In genomic region chr12:122106891-122107660, GRCh38 we compare ENCODE assay signal across 10 cellular contexts. TPM values are rescaled to one million over a fixed set of nuclear protein-coding genes. Genes with fewer than 3 reads are reported as not detected.
DNase-seq lines count a peak whose midpoint lies in the region; ATAC-seq and TF ChIP-seq lines count a peak whose summit lies in the region.
"Had no signal": no experiment of that assay in that cellular context is flagged by ENCODE, and none has a peak within 500 bp of the region (broad histone marks: within the 10 kb centered on the region; RNA-seq: fewer than 3 reads in every experiment).

No MANE protein-coding gene starts in this region.

- POLR2A ChIA-PET in activated CD4-positive, alpha-beta memory T cell treated with anti-CD3 and anti-CD28 coated beads for 36 hours (lab: Charles Lee): interaction anchor here (0.9 to 1.6 kb wide), 3 partner anchors 18 to 29 kb away, joined by 3 to 8 read pairs (median 4); partner anchors contain the start of gene MLXIP

- H3K27me3 Mint-ChIP-seq in activated CD4-positive, alpha-beta memory T cell treated with anti-CD3 and anti-CD28 coated beads for 36 hours: no peaks in the 10 kb centered on the region

- H3K4me1 Mint-ChIP-seq in stimulated activated effector memory CD8-positive, alpha-beta T cell treated with anti-CD3 and anti-CD28 coated beads, Interleukin-12 subunit alpha, Interleukin-12 subunit beta, amount 100 ng/mL, for 72 hours: peaks cover 59% of the 10 kb centered on the region
- peaks cover 62% of the 10 kb centered on the region for H3K4me1 Mint-ChIP-seq in activated CD4-positive, alpha-beta memory T cell treated with anti-CD3 and anti-CD28 coated beads for 36 hours (ENCODE audit: low read depth)

- no peaks in the 10 kb centered on the region for H3K36me3 Mint-ChIP-seq in stimulated activated effector memory CD8-positive, alpha-beta T cell treated with anti-CD3 and anti-CD28 coated beads, Interleukin-12 subunit alpha, Interleukin-12 subunit beta, amount 100 ng/mL, for 72 hours
- peaks cover 6% of the 10 kb centered on the region for H3K36me3 Mint-ChIP-seq in activated CD4-positive, alpha-beta memory T cell treated with anti-CD3 and anti-CD28 coated beads for 36 hours

- H3K9me3 Mint-ChIP-seq in stimulated activated effector memory CD8-positive, alpha-beta T cell treated with anti-CD3 and anti-CD28 coated beads, Interleukin-12 subunit alpha, Interleukin-12 subunit beta, amount 100 ng/mL, for 72 hours: no peaks in the 10 kb centered on the region
- no peaks in the 10 kb centered on the region for H3K9me3 Mint-ChIP-seq in activated CD4-positive, alpha-beta memory T cell treated with anti-CD3 and anti-CD28 coated beads for 36 hours

- no peak for TF ChIP-seq CTCF in foreskin fibroblast (IDR thresholded peaks at IDR 0.05; ENCODE audit: low read depth, low read length)

- no peak for ATAC-seq in stimulated activated effector memory CD8-positive, alpha-beta T cell treated with anti-CD3 and anti-CD28 coated beads, Interleukin-12 subunit alpha, Interleukin-12 subunit beta, amount 100 ng/mL, for 72 hours
- ATAC-seq in HG02973 (IDR thresholded peaks at IDR 0.05; ENCODE audit: unreplicated experiment): no peak

- CTCF ChIA-PET in activated CD4-positive, alpha-beta memory T cell treated with anti-CD3 and anti-CD28 coated beads for 36 hours (lab: Charles Lee): interaction anchor here (1.1 to 2.8 kb wide), 4 partner anchors 17 to 53 kb away, joined by 4 to 15 read pairs (median 5); no protein-coding TSS in a partner anchor

- in situ Hi-C loops in SK-MEL-5 (cut with HindIII; ENCODE audit: low pct_unique_long_range_greater_than_20kb, low sequenced_read_pairs): no loop called here

- DNase-seq in NCI-H146 (lab: John Stamatoyannopoulos, UW) (peak; percentile 22), NCI-H146 treated with DMSO at 0.1 percent for 48 hours (lab: John Stamatoyannopoulos, UW; ENCODE audit: unreplicated experiment) (no peak), SK-MEL-5 (ENCODE audit: low read depth, low spot score) (peak; percentile 77), foreskin fibroblast (peak; percentile 45 to 69)
- DNase-seq in stimulated activated effector memory CD8-positive, alpha-beta T cell treated with anti-CD3 and anti-CD28 coated beads, Interleukin-12 subunit alpha, Interleukin-12 subunit beta, amount 100 ng/mL, for 72 hours (ENCODE audit: low spot score in 2 of 2): no peak
- no peak for DNase-seq in activated CD4-positive, alpha-beta memory T cell treated with anti-CD3 and anti-CD28 coated beads for 36 hours
- no peak for DNase-seq in stimulated activated CD4-positive, alpha-beta T cell treated with anti-CD3 and anti-CD28 coated beads, Interleukin-4, amount 100 ng/mL, for 4 hours
- DNase-seq: activated CD4-positive, alpha-beta T cell treated with anti-CD3 and anti-CD28 coated beads, Interleukin-2, amount 50 U/mL, for 4 hours; KBM-7 had no signal

- intact Hi-C loops in activated CD4-positive, alpha-beta memory T cell treated with anti-CD3 and anti-CD28 coated beads for 36 hours (cut with micrococcal nuclease): no loop called here

- H3K4me3 Mint-ChIP-seq in stimulated activated effector memory CD8-positive, alpha-beta T cell treated with anti-CD3 and anti-CD28 coated beads, Interleukin-12 subunit alpha, Interleukin-12 subunit beta, amount 100 ng/mL, for 72 hours: peak overlapping the region; percentile 56
- no peak overlapping the region for H3K4me3 Mint-ChIP-seq in activated CD4-positive, alpha-beta memory T cell treated with anti-CD3 and anti-CD28 coated beads for 36 hours

- no peak overlapping the region for H3K4me3 ChIP-seq in foreskin fibroblast (ENCODE audit: low read depth in 1 of 2, low read length in 2 of 2)

- peak overlapping the region; percentile 27 for H3K27ac Mint-ChIP-seq in stimulated activated effector memory CD8-positive, alpha-beta T cell treated with anti-CD3 and anti-CD28 coated beads, Interleukin-12 subunit alpha, Interleukin-12 subunit beta, amount 100 ng/mL, for 72 hours
- no peak overlapping the region for H3K27ac Mint-ChIP-seq in activated CD4-positive, alpha-beta memory T cell treated with anti-CD3 and anti-CD28 coated beads for 36 hours

RNA-seq across cellular contexts. Expression of gene MLXIP, which starts 28.5 kb away (rescaled TPM):
- total RNA-seq in SK-MEL-5 (2014; rRNA removed; shearing (Covaris generic)): 16.0 and 16.9 TPM in 2 replicates
- polyA plus RNA-seq in SK-MEL-5 (2015; cell fraction: cytosol; rRNA removed): 64.5 and 90.8 TPM in 2 replicates
- 100 and 109 TPM in 2 replicates for polyA plus RNA-seq in SK-MEL-5 (2015; cell fraction: nucleus; rRNA removed)
- 10 to 100 TPM; 17.5 to 19.6 TPM for total RNA-seq in activated CD4-positive, alpha-beta memory T cell treated with anti-CD3 and anti-CD28 coated beads for 36 hours

Comparison
In these comparisons a context has a peak if more than half of its experiments do, and no peak if none do; other contexts are left out.
1. DNase-seq: peak in NCI-H146 (single experiment), SK-MEL-5 (single experiment) and foreskin fibroblast (2 of 2); none in NCI-H146 treated with DMSO at 0.1 percent for 48 hours (single experiment), stimulated activated effector memory CD8-positive, alpha-beta T cell treated with anti-CD3 and anti-CD28 coated beads, Interleukin-12 subunit alpha, Interleukin-12 subunit beta, amount 100 ng/mL, for 72 hours (0 of 2), activated CD4-positive, alpha-beta memory T cell treated with anti-CD3 and anti-CD28 coated beads for 36 hours (single experiment) and stimulated activated CD4-positive, alpha-beta T cell treated with anti-CD3 and anti-CD28 coated beads, Interleukin-4, amount 100 ng/mL, for 4 hours (0 of 2).